ENCODE assay signal across 8 cellular contexts in genomic region chr6:133241901-133242760, GRCh38. TPM values are rescaled to one million over a fixed set of nuclear protein-coding genes. Genes with fewer than 3 reads are reported as not detected.
DNase-seq lines count a peak whose midpoint lies in the region; ATAC-seq and TF ChIP-seq lines count a peak whose summit lies in the region.

No MANE protein-coding gene starts in this region.

- POLR2A ChIA-PET in HEK293T (lab: Yijun Ruan, JAX) (no interaction called here), WTC11 (lab: Charles Lee) (no interaction called here)

- H3K4me3 ChIP-seq in iPS DF 6.9 (ENCODE audit: low read length) (peak overlapping the region; percentile 69), spleen (peak overlapping the region; percentile 15 to 65 (median 38))

- no peak overlapping the region for H3K27ac Mint-ChIP-seq in WTC11

- no CpG with 5 or more reads among the region's 61 CpGs for WGBS in iPS DF 6.9 (ENCODE audit: insufficient coverage, insufficient read length)
- 1 to 4% (median 3%) methylated on average over 35 to 61 of the region's 61 CpGs for WGBS in spleen, 5 donors

- ATAC-seq in WTC11 (peak; percentile 40), GM21619 (IDR thresholded peaks at IDR 0.05; ENCODE audit: unreplicated experiment) (no peak), GM19324 (IDR thresholded peaks at IDR 0.05; ENCODE audit: low FRiP score, unreplicated experiment) (no peak), GM18870 (IDR thresholded peaks at IDR 0.05; ENCODE audit: unreplicated experiment) (no peak)

- TF ChIP-seq POLR2A in spleen (IDR thresholded peaks at IDR 0.05): no peak

- no peaks in the 10 kb centered on the region for H3K9me3 Mint-ChIP-seq in WTC11

- H3K9me3 ChIP-seq in iPS DF 6.9 (ENCODE audit: control insufficient read depth, insufficient read depth, low read length) (no peaks in the 10 kb centered on the region), spleen (no peaks in the 10 kb centered on the region)

- CTCF ChIA-PET in HEK293T (lab: Yijun Ruan, JAX): no interaction called here
- CTCF ChIA-PET in WTC11 (lab: Charles Lee): no interaction called here

- intact Hi-C loops in spleen (cut with DNase I; ENCODE audit: low total_unique reads): no loop called here

- peaks cover 72% of the 10 kb centered on the region for H3K27me3 Mint-ChIP-seq in WTC11 (ENCODE audit: low read depth)

- H3K4me1 ChIP-seq in iPS DF 6.9 (ENCODE audit: control insufficient read depth, insufficient read depth, low read length): no peaks in the 10 kb centered on the region
- peaks cover 0 to 35% (median 24%) of the 10 kb centered on the region in 6 donors for H3K4me1 ChIP-seq in spleen

- H3K27me3 ChIP-seq in iPS DF 6.9 (ENCODE audit: control insufficient read depth, insufficient read depth, low read length) (peaks cover 36% of the 10 kb centered on the region), spleen (replicated peaks in 1 of 7) (peaks cover 0 to 73% (median 40%) of the 10 kb centered on the region in 7 donors)

- peak overlapping the region; percentile 76 for H3K4me3 Mint-ChIP-seq in WTC11

- peaks cover 35% of the 10 kb centered on the region for H3K4me1 Mint-ChIP-seq in WTC11

- no peaks in the 10 kb centered on the region for H3K36me3 Mint-ChIP-seq in WTC11

- H3K36me3 ChIP-seq in iPS DF 6.9 (ENCODE audit: control insufficient read depth, insufficient read depth, low read length): no peaks in the 10 kb centered on the region
- H3K36me3 ChIP-seq in spleen: no peaks in the 10 kb centered on the region

- peak; percentile 42 for DNase-seq in HEK293T (ENCODE audit: extremely low spot score)
- DNase-seq in WTC11 (ENCODE audit: low spot score): peak; percentile 45
- DNase-seq in iPS DF 6.9 (ENCODE audit: low read depth, low spot score): no peak
- DNase-seq in spleen: peak; percentile 68
- DNase-seq in HT-29 (ENCODE audit: low spot score): no peak

- H3K27ac ChIP-seq in iPS DF 6.9 (ENCODE audit: low read length): no peak overlapping the region
- peak overlapping the region in 5 of 8 donors; percentile 44 to 57 (median 49) for H3K27ac ChIP-seq in spleen

- no peak for TF ChIP-seq CTCF in WTC11 (IDR thresholded peaks at IDR 0.05)
- TF ChIP-seq CTCF in spleen (IDR thresholded peaks at IDR 0.05 in 8 of 11, conservative IDR thresholded peaks at IDR 0.05 in 3 of 11): no peak

TF ChIP-seq in HEK293T, 16 proteins besides CTCF, POLR2A, EP300 and RAD21:
- TF ChIP-seq HDGF (IDR thresholded peaks at IDR 0.05; ENCODE audit: borderline replicate concordance): no peak
- no peak for TF ChIP-seq FOXM1 (IDR thresholded peaks at IDR 0.05; ENCODE audit: borderline replicate concordance)
- TF ChIP-seq BHLHE40 (IDR thresholded peaks at IDR 0.05; ENCODE audit: borderline replicate concordance): no peak
- TF ChIP-seq L3MBTL2 (conservative IDR thresholded peaks at IDR 0.05): no peak
- TF ChIP-seq SUZ12 (IDR thresholded peaks at IDR 0.05): no peak
- no peak for TF ChIP-seq ARNT (IDR thresholded peaks at IDR 0.05)
- no peak for TF ChIP-seq TARDBP (IDR thresholded peaks at IDR 0.05)
- TF ChIP-seq LEF1 (IDR thresholded peaks at IDR 0.05; ENCODE audit: borderline replicate concordance): no peak
- no peak for TF ChIP-seq ZNF384 (IDR thresholded peaks at IDR 0.05)

TF ChIP-seq in WTC11, 78 proteins besides CTCF, POLR2A, EP300 and RAD21:
- TF ChIP-seq FOXP4 (CRISPR knock-in tag; IDR thresholded peaks at IDR 0.05): 0 out of 2 replicates have a peak, but pooled peaks have one; percentile 29
- no peak for TF ChIP-seq ZNF423 (CRISPR knock-in tag; IDR thresholded peaks at IDR 0.05)

RNA-seq across cellular contexts. Expression of gene EYA4, which starts 1.0 kb away (rescaled TPM):
- total RNA-seq in WTC11 (2021) (0.14 to 0.32 TPM (median 0.24 TPM) in 3 replicates), spleen (1 to 10 TPM in 6 of 7 donors, under 1 TPM in 1; 0.84 to 2.6 (median 1.8) TPM)
- under 1 TPM; 0.03 to 0.05 (median 0.04) TPM for polyA plus RNA-seq in spleen
- total RNA-seq in HT-29 (2014; rRNA removed; shearing (Covaris generic)): not detected in 2 replicates

Comparison
In these comparisons a context has a peak if more than half of its experiments do, and no peak if none do; other contexts are left out.
1. DNase-seq: peak in HEK293T (single experiment), WTC11 (single experiment) and spleen (single experiment); none in iPS DF 6.9 (single experiment) and HT-29 (single experiment).